ENCODE assay signal across 20 cellular contexts in genomic region chr1:3141836-3142235, GRCh38.
DNase-seq lines count a peak whose midpoint lies in the region; TF ChIP-seq lines count a peak whose summit lies in the region.
"Had no signal": no experiment of that assay in that cellular context is flagged by ENCODE, and none has a peak within 500 bp of the region (broad histone marks: within the 10 kb centered on the region; RNA-seq: fewer than 3 reads in every experiment).

No MANE protein-coding gene starts in this region.

- H3K27me3 Mint-ChIP-seq in brain (peaks cover 11% of the 10 kb centered on the region), neural progenitor cell (ENCODE audit: insufficient read depth, low read depth) (peaks cover 14% of the 10 kb centered on the region)
- H3K27me3 Mint-ChIP-seq: B cell had no signal

- WGBS in suprapubic skin, result 46% methylated on average over 6 of the region's 21 CpGs

- H3K27ac Mint-ChIP-seq in brain, result peak overlapping the region in 4 of 5 experiments; percentile 22 to 94 (median 58)
- H3K27ac Mint-ChIP-seq in neural progenitor cell, result peak overlapping the region; percentile 37
- H3K27ac Mint-ChIP-seq: B cell; CD4-positive, alpha-beta memory T cell; GM23338; H9 had no signal

- no peaks in the 10 kb centered on the region for H3F3A ChIP-seq in neural progenitor cell (ENCODE audit: low read depth)

- no peak overlapping the region for H3K9ac ChIP-seq in BLaER1 treated with 17β-estradiol and CSF1 and Interleukin-3, amounts not matched to agents 10 nM and 100 nM
- H3K9ac ChIP-seq in neural progenitor cell, result no peak overlapping the region

- H3K4me1 Mint-ChIP-seq in brain, result peaks cover 66% of the 10 kb centered on the region
- peaks cover 54% of the 10 kb centered on the region for H3K4me1 Mint-ChIP-seq in neural progenitor cell
- H3K4me1 Mint-ChIP-seq: B cell; CD4-positive, alpha-beta memory T cell; GM23338 had no signal

- TF ChIP-seq POLR2A in suprapubic skin (IDR thresholded peaks at IDR 0.05), result no peak

- H3K36me3 ChIP-seq in BLaER1 treated with 17β-estradiol and CSF1 and Interleukin-3, amounts not matched to agents 10 nM and 100 nM, result no peaks in the 10 kb centered on the region
- H3K36me3 ChIP-seq in neural progenitor cell (no peaks in the 10 kb centered on the region), suprapubic skin (no peaks in the 10 kb centered on the region)

- H3K27ac ChIP-seq in BLaER1 treated with 17β-estradiol and CSF1 and Interleukin-3, amounts not matched to agents 10 nM and 100 nM, result no peak overlapping the region
- H3K27ac ChIP-seq in neural progenitor cell (no peak overlapping the region), suprapubic skin (no peak overlapping the region)
- H3K27ac ChIP-seq: A549 had no signal

- H3K36me3 Mint-ChIP-seq in brain, result no peaks in the 10 kb centered on the region
- no peaks in the 10 kb centered on the region for H3K36me3 Mint-ChIP-seq in neural progenitor cell
- H3K36me3 Mint-ChIP-seq: CD4-positive, alpha-beta memory T cell had no signal

- H2AFZ ChIP-seq in neural progenitor cell (replicated peaks), result no peak overlapping the region
- H2AFZ ChIP-seq: GM23338 had no signal

- H4K20me1 ChIP-seq in BLaER1 treated with 17β-estradiol and CSF1 and Interleukin-3, amounts not matched to agents 10 nM and 100 nM, result peaks cover 0 to 40% (median 0%) of the 10 kb centered on the region in 11 experiments; a peak in 5 of 22 replicates
- H4K20me1 ChIP-seq in neural progenitor cell (ENCODE audit: low read depth), result no peaks in the 10 kb centered on the region

- TF ChIP-seq EP300 in suprapubic skin (IDR thresholded peaks at IDR 0.05), result no peak

- peaks cover 0 to 7% (median 0%) of the 10 kb centered on the region in 5 experiments for H3K9me3 Mint-ChIP-seq in brain
- H3K9me3 Mint-ChIP-seq in neural progenitor cell, result no peaks in the 10 kb centered on the region
- H3K9me3 Mint-ChIP-seq: GM23338 had no signal

- DNase-seq in neural progenitor cell (ENCODE audit: low spot score) (no peak), cerebellar cortex (ENCODE audit: low spot score) (no peak), iPS-NIHi11 (ENCODE audit: low spot score) (no peak), ureter (ENCODE audit: low spot score) (no peak), suprapubic skin (ENCODE audit: low spot score in 2 of 2) (no peak)
- DNase-seq: 8988T; ACHN; C1 segment of cervical spinal cord; Calu3; CD4-positive, alpha-beta memory T cell; COR-L47; DMS53; DMS79 treated with DMSO at 0.1 percent for 48 hours; GF-D8; H9 had no signal

- H3K4me1 ChIP-seq in BLaER1 treated with 17β-estradiol and CSF1 and Interleukin-3, amounts not matched to agents 10 nM and 100 nM, result peaks cover 0 to 42% (median 25%) of the 10 kb centered on the region in 10 experiments; a peak in 15 of 20 replicates
- H3K4me1 ChIP-seq in neural progenitor cell (peaks cover 11% of the 10 kb centered on the region), suprapubic skin (no peaks in the 10 kb centered on the region)
- H3K4me1 ChIP-seq: A549 had no signal

- H3K9me3 ChIP-seq in BLaER1 treated with 17β-estradiol and CSF1 and Interleukin-3, amounts not matched to agents 10 nM and 100 nM (replicated peaks in 1 of 11), result no peaks in the 10 kb centered on the region
- H3K9me3 ChIP-seq in neural progenitor cell (ENCODE audit: low read depth), result no peaks in the 10 kb centered on the region
- H3K9me3 ChIP-seq in suprapubic skin, result no peaks in the 10 kb centered on the region
- H3K9me3 ChIP-seq: A549 had no signal

- H3K79me2 ChIP-seq in neural progenitor cell (ENCODE audit: low read depth), result no peaks in the 10 kb centered on the region

- H3K4me2 ChIP-seq in BLaER1 treated with 17β-estradiol and CSF1 and Interleukin-3, amounts not matched to agents 10 nM and 100 nM, result peak overlapping the region in 8 of 11 experiments; percentile 16 to 67 (median 43); a peak in 14 of 22 replicates
- no peak overlapping the region for H3K4me2 ChIP-seq in neural progenitor cell
- H3K4me2 ChIP-seq: A549, GM23338 had no signal

- peak overlapping the region in 1 of 5 experiments; percentile 14 for H3K4me3 Mint-ChIP-seq in brain
- no peak overlapping the region for H3K4me3 Mint-ChIP-seq in neural progenitor cell
- H3K4me3 Mint-ChIP-seq: B cell; CD4-positive, alpha-beta memory T cell; GM23338; H9 had no signal

- H3K27me3 ChIP-seq in BLaER1 treated with 17β-estradiol and CSF1 and Interleukin-3, amounts not matched to agents 10 nM and 100 nM, result peaks cover 0 to 12% (median 5%) of the 10 kb centered on the region in 11 experiments; a peak in 7 of 22 replicates
- H3K27me3 ChIP-seq in neural progenitor cell (no peaks in the 10 kb centered on the region), suprapubic skin (peaks cover 87% of the 10 kb centered on the region)

- TF ChIP-seq CTCF in brain (conservative IDR thresholded peaks at IDR 0.05) (no peak), neural progenitor cell (IDR thresholded peaks at IDR 0.05) (no peak), suprapubic skin (IDR thresholded peaks at IDR 0.05) (no peak)

- no peak overlapping the region for H3K4me3 ChIP-seq in BLaER1 treated with 17β-estradiol and CSF1 and Interleukin-3, amounts not matched to agents 10 nM and 100 nM
- H3K4me3 ChIP-seq in neural progenitor cell (no peak overlapping the region), suprapubic skin (no peak overlapping the region)
- H3K4me3 ChIP-seq: A549, GM23338 had no signal
